Comparison of ENCODE assay signal across 8 cellular contexts in the genomic region with DNA sequence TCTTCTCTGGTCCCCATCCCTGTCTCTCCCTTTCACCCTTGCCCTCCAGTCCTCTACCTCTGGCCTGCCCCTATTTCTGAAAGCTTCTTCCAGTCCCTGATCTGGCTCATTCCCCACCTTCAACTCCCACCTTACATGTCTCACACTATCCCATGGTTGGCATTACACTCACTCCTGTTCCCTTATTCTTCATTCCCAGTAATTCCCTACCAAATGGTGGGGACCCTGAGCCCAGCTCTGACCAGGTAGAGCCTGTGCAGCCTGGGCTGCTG. TPM values are rescaled to one million over a fixed set of nuclear protein-coding genes. Genes with fewer than 3 reads are reported as not detected.
DNase-seq lines count a peak whose midpoint lies in the region; ATAC-seq and TF ChIP-seq lines count a peak whose summit lies in the region.

No MANE protein-coding gene starts in this region.

- H3K4ac ChIP-seq in neuronal stem cell (ENCODE audit: low read length) = no peak overlapping the region

- H3K36me3 ChIP-seq in KMS-11 (ENCODE audit: insufficient read depth) (no peaks in the 10 kb centered on the region), ectodermal cell (ENCODE audit: control insufficient read depth, insufficient read depth, low read length) (no peaks in the 10 kb centered on the region), neuronal stem cell (replicated peaks in 1 of 2; ENCODE audit: control insufficient read depth in 2 of 2, insufficient read depth in 2 of 2, low read length in 2 of 2) (peaks cover 11 to 30% of the 10 kb centered on the region in 2 donors)

- H3K4me3 ChIP-seq in KMS-11 (IDR thresholded peaks at IDR 0.05; ENCODE audit: insufficient read depth, low read depth, low read length) (no peak overlapping the region), ectodermal cell (ENCODE audit: insufficient read depth, low read depth, low read length) (peak overlapping the region; percentile 66), neuronal stem cell (ENCODE audit: low read length in 2 of 2) (peak overlapping the region in 1 of 2 donors; percentile 77)

- peak overlapping the region in 2 of 7 donors; percentile 32 to 41 for H3K27ac Mint-ChIP-seq in CD14-positive monocyte

- H3K23ac ChIP-seq in neuronal stem cell (ENCODE audit: low read depth, low read length, poor library complexity) = peak overlapping the region; percentile 89

- H2AFZ ChIP-seq in KMS-11 (ENCODE audit: low read depth) = peak overlapping the region; percentile 94; the same call in 1 of the 2 replicates
- H2AFZ ChIP-seq in neuronal stem cell (ENCODE audit: low read length) = peak overlapping the region; percentile 100

- H2BK12ac ChIP-seq in neuronal stem cell (ENCODE audit: low read length) = no peak overlapping the region

- H3K4me1 ChIP-seq in KMS-11 (ENCODE audit: low read depth, poor library complexity, severe bottlenecking) (peaks cover 31% of the 10 kb centered on the region), ectodermal cell (ENCODE audit: control insufficient read depth, insufficient read depth, low read length) (no peaks in the 10 kb centered on the region), neuronal stem cell (ENCODE audit: control insufficient read depth in 2 of 2, insufficient read depth in 1 of 2, low read depth in 1 of 2, low read length in 2 of 2) (peaks cover 0 to 5% of the 10 kb centered on the region in 2 donors)

- DNase-seq in CD14-positive monocyte (ENCODE audit: low spot score) (no peak), neuronal stem cell (ENCODE audit: low spot score) (no peak), posterior cingulate gyrus (no peak)

- ATAC-seq in GM19463 (IDR thresholded peaks at IDR 0.05; ENCODE audit: unreplicated experiment) (no peak), HG02623 (IDR thresholded peaks at IDR 0.05; ENCODE audit: unreplicated experiment) (no peak), GM18511 (IDR thresholded peaks at IDR 0.05; ENCODE audit: unreplicated experiment) (no peak)

- no peaks in the 10 kb centered on the region for H3K9me3 Mint-ChIP-seq in CD14-positive monocyte

- H2AK5ac ChIP-seq in neuronal stem cell (ENCODE audit: low read depth, low read length) = no peak overlapping the region

- H3K79me2 ChIP-seq in KMS-11 (ENCODE audit: insufficient read depth, low read depth) = no peaks in the 10 kb centered on the region

- H3K18ac ChIP-seq in neuronal stem cell (ENCODE audit: low read length) = no peak overlapping the region

- intact Hi-C loops in CD14-positive monocyte (cut with micrococcal nuclease) (loop anchor here in 1 of 2 donors (5.0 kb wide), 2 partner anchors 33 to 168 kb away; a partner anchor contains a TSS), posterior cingulate gyrus (cut with DNase I) (loop anchor here (2.0 kb wide), 1 partner anchor 58 kb away; no protein-coding TSS in a partner anchor)

- H2BK120ac ChIP-seq in neuronal stem cell (ENCODE audit: low read depth, low read length) = no peak overlapping the region

- H3K9me3 ChIP-seq in ectodermal cell (ENCODE audit: control insufficient read depth, low read length) = no peaks in the 10 kb centered on the region
- H3K9me3 ChIP-seq in neuronal stem cell (replicated peaks in 1 of 2; ENCODE audit: control insufficient read depth in 2 of 2, insufficient read depth in 1 of 2, low read depth in 1 of 2, low read length in 2 of 2) = peaks cover 0 to 2% of the 10 kb centered on the region in 2 donors

- H3K4me2 ChIP-seq in KMS-11 = peak overlapping the region; percentile 43; the same call in 1 of the 2 replicates
- H3K4me2 ChIP-seq in neuronal stem cell (ENCODE audit: insufficient read depth, low read length, poor library complexity, severe bottlenecking) = peak overlapping the region; percentile 87

- peaks cover 28% of the 10 kb centered on the region for H3K4me1 Mint-ChIP-seq in CD14-positive monocyte

- H3K36me3 Mint-ChIP-seq in CD14-positive monocyte = peaks cover 32 to 40% of the 10 kb centered on the region in 2 donors

- peak overlapping the region; percentile 20 for H2BK15ac ChIP-seq in neuronal stem cell (ENCODE audit: low read length)

- H2BK5ac ChIP-seq in neuronal stem cell (ENCODE audit: low read length) = no peak overlapping the region

- H4K8ac ChIP-seq in neuronal stem cell (ENCODE audit: low read depth, low read length) = no peak overlapping the region

- H3K27ac ChIP-seq in KMS-11 (no peak overlapping the region), ectodermal cell (ENCODE audit: insufficient read depth, low read depth, low read length, poor library complexity, severe bottlenecking) (no peak overlapping the region), neuronal stem cell (replicated peaks; ENCODE audit: low read length) (no peak overlapping the region)

- peak overlapping the region; percentile 82; the same call in 1 of the 2 replicates for H3K9ac ChIP-seq in KMS-11
- no peak overlapping the region for H3K9ac ChIP-seq in neuronal stem cell (ENCODE audit: low read depth, low read length, poor library complexity)

- H4K91ac ChIP-seq in neuronal stem cell (ENCODE audit: low read depth, low read length, poor library complexity) = no peak overlapping the region

- H3K27me3 ChIP-seq in KMS-11 (ENCODE audit: insufficient read depth, low read depth) = no peaks in the 10 kb centered on the region
- peaks cover 47% of the 10 kb centered on the region for H3K27me3 ChIP-seq in ectodermal cell (ENCODE audit: control insufficient read depth, insufficient read depth, low read length, poor library complexity, severe bottlenecking)
- H3K27me3 ChIP-seq in neuronal stem cell (ENCODE audit: control insufficient read depth in 3 of 3, insufficient read depth in 3 of 3, low read depth in 1 of 3, low read length in 3 of 3) = peaks cover 0 to 43% (median 6%) of the 10 kb centered on the region in 3 experiments

- TF ChIP-seq CTCF in CD14-positive monocyte (IDR thresholded peaks at IDR 0.05) (no peak), KMS-11 (conservative IDR thresholded peaks at IDR 0.05; ENCODE audit: low read depth, low read length) (no peak)

- peaks cover 20 to 29% (median 24%) of the 10 kb centered on the region in 3 donors for H3K27me3 Mint-ChIP-seq in CD14-positive monocyte (ENCODE audit: low read depth in 3 of 3)

- no peaks in the 10 kb centered on the region for H3K79me1 ChIP-seq in neuronal stem cell (ENCODE audit: low read depth, low read length)

- H4K20me1 ChIP-seq in KMS-11 (ENCODE audit: insufficient read depth) = no peaks in the 10 kb centered on the region

- no peak overlapping the region for H3K14ac ChIP-seq in neuronal stem cell (ENCODE audit: low read length)

- H3K4me3 Mint-ChIP-seq in CD14-positive monocyte = peak overlapping the region; percentile 79 to 96

RNA-seq across cellular contexts. Expression of a gene that starts 6.4 kb away (rescaled TPM):
- under 1 TPM; 0.46 to 0.66 TPM for polyA plus RNA-seq in CD14-positive monocyte
- polyA plus RNA-seq in ectodermal cell (2013, experiment 1 of 4) = 7.9 TPM
- polyA plus RNA-seq in ectodermal cell (2013, experiment 2 of 4) = 7.5 TPM
- polyA plus RNA-seq in ectodermal cell (2013, experiment 3 of 4) = 6.0 TPM
- polyA plus RNA-seq in ectodermal cell (2013, experiment 4 of 4) = 7.0 TPM
- 4.1 TPM for polyA plus RNA-seq in neuronal stem cell (2013, experiment 1 of 2)
- 4.0 TPM for polyA plus RNA-seq in neuronal stem cell (2013, experiment 2 of 2)

RNA-seq across cellular contexts. Expression of a gene that starts 33.6 kb away (rescaled TPM):
- 10 to 100 TPM; 10.9 to 11.3 TPM for polyA plus RNA-seq in CD14-positive monocyte
- polyA plus RNA-seq in ectodermal cell (2013, experiment 1 of 4) = 49.6 TPM
- polyA plus RNA-seq in ectodermal cell (2013, experiment 2 of 4) = 47.4 TPM
- polyA plus RNA-seq in ectodermal cell (2013, experiment 3 of 4) = 46.2 TPM
- polyA plus RNA-seq in ectodermal cell (2013, experiment 4 of 4) = 49.8 TPM
- 58.2 TPM for polyA plus RNA-seq in neuronal stem cell (2013, experiment 1 of 2)
- polyA plus RNA-seq in neuronal stem cell (2013, experiment 2 of 2) = 56.9 TPM
